In the genomic region with DNA sequence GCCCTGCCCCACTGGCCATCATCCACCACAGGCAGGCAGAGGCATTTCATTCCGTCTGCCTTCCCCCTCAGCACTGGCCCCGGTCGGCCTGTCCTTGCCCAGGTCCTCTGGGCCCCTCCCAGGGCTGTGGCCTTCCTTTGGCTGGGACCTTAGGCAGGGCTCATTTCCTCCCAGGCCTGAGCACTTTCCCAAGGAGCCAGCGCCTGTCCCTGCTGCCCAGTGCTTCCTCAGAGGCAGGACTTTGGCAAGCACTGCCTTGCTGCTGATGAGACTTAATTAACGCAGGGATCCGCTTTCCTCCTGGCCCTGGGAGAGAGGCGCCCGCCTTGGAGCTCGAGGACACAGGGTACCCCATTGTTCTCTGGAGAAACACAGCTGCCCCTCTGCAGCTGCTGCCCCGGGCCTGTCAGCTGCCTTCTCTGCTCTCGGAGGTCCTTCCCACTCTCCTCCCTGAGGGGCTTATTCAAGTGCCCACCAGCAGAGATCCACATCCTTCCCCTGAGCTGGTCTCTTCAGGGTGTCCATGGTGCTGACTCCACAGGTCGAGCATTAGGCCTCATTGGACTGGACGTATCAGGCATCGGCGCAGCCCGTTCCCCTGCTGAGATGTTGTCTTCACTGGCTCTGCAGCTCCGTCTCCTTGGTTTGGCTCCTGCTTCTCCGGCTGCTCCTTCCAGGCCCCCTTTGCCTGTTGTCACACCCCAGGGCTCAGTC, we compare ENCODE assay signal across 11 cellular contexts. TPM values are rescaled to one million over a fixed set of nuclear protein-coding genes. Genes with fewer than 3 reads are reported as not detected.
DNase-seq lines count a peak whose midpoint lies in the region; ATAC-seq and TF ChIP-seq lines count a peak whose summit lies in the region.
"Had no signal": no experiment of that assay in that cellular context is flagged by ENCODE, and none has a peak within 500 bp of the region (broad histone marks: within the 10 kb centered on the region; RNA-seq: fewer than 3 reads in every experiment).

No MANE protein-coding gene starts in this region.

- peak overlapping the region; percentile 45; the same call in 1 of the 2 replicates for H3K4me2 ChIP-seq in SK-N-SH

- peaks cover 29 to 35% of the 10 kb centered on the region in 2 experiments; a peak in 3 of 4 replicates for H3K4me1 ChIP-seq in SK-N-SH (ENCODE audit: control insufficient read depth in 1 of 2, insufficient read depth in 2 of 2, low read depth in 1 of 2, low read length in 1 of 2)
- peaks cover 37 to 79% (median 62%) of the 10 kb centered on the region in 9 donors for H3K4me1 ChIP-seq in heart right ventricle
- peaks cover 40% of the 10 kb centered on the region for H3K4me1 ChIP-seq in psoas muscle
- H3K4me1 ChIP-seq in CD8-positive, alpha-beta T cell (ENCODE audit: insufficient read depth, low read length): no peaks in the 10 kb centered on the region

- H3K27me3 ChIP-seq in SK-N-SH (ENCODE audit: insufficient read depth) (no peaks in the 10 kb centered on the region), heart right ventricle (no peaks in the 10 kb centered on the region), psoas muscle (ENCODE audit: insufficient read depth in 3 of 3, low read length in 2 of 3) (no peaks in the 10 kb centered on the region)
- H3K27me3 ChIP-seq in CD8-positive, alpha-beta T cell (ENCODE audit: insufficient read depth, low read length): no peaks in the 10 kb centered on the region
- H3K27me3 ChIP-seq: neutrophil had no signal

- peak overlapping the region; percentile 17; the same call in 1 of the 2 replicates for H2AFZ ChIP-seq in SK-N-SH (ENCODE audit: low read depth)

- peak overlapping the region; percentile 40 to 53; a peak in 2 of 4 replicates for H3K27ac ChIP-seq in SK-N-SH (ENCODE audit: low read depth in 2 of 2, low read length in 1 of 2)
- peak overlapping the region; percentile 23 to 79 (median 64) for H3K27ac ChIP-seq in heart right ventricle
- peak overlapping the region; percentile 38 for H3K27ac ChIP-seq in psoas muscle
- H3K27ac ChIP-seq in CD8-positive, alpha-beta T cell (ENCODE audit: low read depth, low read length): no peak overlapping the region
- H3K27ac ChIP-seq: epithelial cell of prostate, neutrophil had no signal

- no peaks in the 10 kb centered on the region for H3K79me2 ChIP-seq in SK-N-SH (ENCODE audit: insufficient read depth)

- DNase-seq in EL (peak; percentile 36), SK-N-SH (peak; percentile 37), heart right ventricle (peak in 1 of 2 donors; percentile 63), psoas muscle (peak in 1 of 2 donors; percentile 63), NCI-H774 (lab: John Stamatoyannopoulos, UW) (no peak)
- no peak for DNase-seq in CD8-positive, alpha-beta T cell
- DNase-seq in effector CD8-positive, alpha-beta T cell (lab: John Stamatoyannopoulos, UW): no peak

- TF ChIP-seq EP300 in SK-N-SH (IDR thresholded peaks at IDR 0.05; ENCODE audit: borderline replicate concordance in 1 of 2, low read depth in 1 of 2, low read length in 1 of 2): no peak

- H3K9ac ChIP-seq in SK-N-SH: no peak overlapping the region

- WGBS in SK-N-SH (ENCODE audit: low lambda C conversion rate): 64% methylated on average over 10 of the region's 18 CpGs
- 51 to 68% methylated on average over 18 of the region's 18 CpGs for WGBS in heart right ventricle, 2 donors
- WGBS in psoas muscle, 3 donors: 41 to 57% (median 47%) methylated on average over 18 of the region's 18 CpGs

- TF ChIP-seq CTCF in SK-N-SH (IDR thresholded peaks at IDR 0.05): no peak
- TF ChIP-seq CTCF in heart right ventricle (IDR thresholded peaks at IDR 0.05): no peak
- no peak for TF ChIP-seq CTCF in psoas muscle (IDR thresholded peaks at IDR 0.05)
- TF ChIP-seq CTCF in CD8-positive, alpha-beta T cell (IDR thresholded peaks at IDR 0.05): no peak

- H3K27ac Mint-ChIP-seq in CD8-positive, alpha-beta T cell: no peak overlapping the region
- H3K27ac Mint-ChIP-seq: CD4-positive, alpha-beta T cell had no signal

- no peaks in the 10 kb centered on the region for H3K4me1 Mint-ChIP-seq in CD8-positive, alpha-beta T cell (ENCODE audit: low read depth)

- peak; percentile 41 to 80 (median 72) for ATAC-seq in heart right ventricle
- peak; percentile 17 to 39 (median 22) for ATAC-seq in psoas muscle
- no peak for ATAC-seq in CD8-positive, alpha-beta T cell
- ATAC-seq in GM21381 (IDR thresholded peaks at IDR 0.05; ENCODE audit: unreplicated experiment): no peak

- no peaks in the 10 kb centered on the region for H3K9me2 ChIP-seq in SK-N-SH

- no peak for TF ChIP-seq RAD21 in SK-N-SH (IDR thresholded peaks at IDR 0.05; ENCODE audit: low read length)

- POLR2A ChIA-PET in SK-N-SH (lab: Yijun Ruan, JAX): no interaction called here
- POLR2A ChIA-PET in CD8-positive, alpha-beta T cell (lab: Charles Lee): no interaction called here

- no peak overlapping the region for H3K4me3 Mint-ChIP-seq in CD8-positive, alpha-beta T cell
- H3K4me3 Mint-ChIP-seq: CD4-positive, alpha-beta T cell had no signal

- no peaks in the 10 kb centered on the region for H4K20me1 ChIP-seq in SK-N-SH (ENCODE audit: insufficient read depth)

- peaks cover 30% of the 10 kb centered on the region for H3F3A ChIP-seq in SK-N-SH (replicated peaks; ENCODE audit: insufficient read depth)

- H3K36me3 Mint-ChIP-seq in CD8-positive, alpha-beta T cell: no peaks in the 10 kb centered on the region

- CTCF ChIA-PET in SK-N-SH (lab: Yijun Ruan, JAX): interaction anchor here (1.0 to 5.8 kb wide), 6 partner anchors 17 to 159 kb away, joined by 3 to 53 read pairs (median 12); no protein-coding TSS in a partner anchor
- CTCF ChIA-PET in CD8-positive, alpha-beta T cell (lab: Charles Lee): interaction anchor here (0.6 to 1.5 kb wide), 4 partner anchors 12 to 82 kb away, joined by 3 read pairs; no protein-coding TSS in a partner anchor

- H3K4me3 ChIP-seq in SK-N-SH (ENCODE audit: low read depth in 2 of 2, low read length in 1 of 2) (no peak overlapping the region), heart right ventricle (peak overlapping the region in 2 of 10 donors; percentile 7 to 9), psoas muscle (no peak overlapping the region)
- no peak overlapping the region for H3K4me3 ChIP-seq in CD8-positive, alpha-beta T cell (ENCODE audit: low read depth, low read length)

- no peaks in the 10 kb centered on the region for H3K36me3 ChIP-seq in SK-N-SH (replicated peaks in 1 of 2; ENCODE audit: control insufficient read depth in 1 of 2, insufficient read depth in 2 of 2, low read length in 1 of 2)
- H3K36me3 ChIP-seq in heart right ventricle: no peaks in the 10 kb centered on the region
- H3K36me3 ChIP-seq in psoas muscle (ENCODE audit: insufficient read depth in 1 of 2, low read depth in 1 of 2): no peaks in the 10 kb centered on the region
- H3K36me3 ChIP-seq in CD8-positive, alpha-beta T cell (ENCODE audit: insufficient read depth, low read length): no peaks in the 10 kb centered on the region
- H3K36me3 ChIP-seq: neutrophil had no signal

- no peaks in the 10 kb centered on the region for H3K9me3 Mint-ChIP-seq in CD8-positive, alpha-beta T cell
- H3K9me3 Mint-ChIP-seq: CD4-positive, alpha-beta T cell had no signal

- H3K9me3 ChIP-seq in SK-N-SH (no peaks in the 10 kb centered on the region), heart right ventricle (peaks cover 0 to 13% (median 4%) of the 10 kb centered on the region in 11 donors), psoas muscle (peaks cover 5% of the 10 kb centered on the region)
- no peaks in the 10 kb centered on the region for H3K9me3 ChIP-seq in CD8-positive, alpha-beta T cell (ENCODE audit: low read length)
- H3K9me3 ChIP-seq: neutrophil had no signal

- intact Hi-C loops in heart right ventricle (cut with DNase I): loop anchor here in 7 of 10 donors (1.0 to 5.0 kb wide), 5 partner anchors 24 to 64 kb away; a partner anchor contains a TSS
- intact Hi-C loops in psoas muscle (cut with DNase I): loop anchor here in 1 of 2 donors (5.0 kb wide), 1 partner anchor 44 kb away; a partner anchor contains a TSS
- intact Hi-C loops in CD8-positive, alpha-beta T cell (cut with DNase I, micrococcal nuclease): no loop called here

- H3K27me3 Mint-ChIP-seq in CD8-positive, alpha-beta T cell (ENCODE audit: low read depth): peaks cover 13% of the 10 kb centered on the region

TF ChIP-seq in SK-N-SH, 30 proteins besides CTCF, POLR2A, EP300 and RAD21 (continues in another document):
- 0 out of 2 replicates have a peak, but pooled peaks have one; percentile 24 for TF ChIP-seq NFIC (IDR thresholded peaks at IDR 0.05; ENCODE audit: borderline replicate concordance)
- no peak for TF ChIP-seq GATA2 (CRISPR knock-in tag; IDR thresholded peaks at IDR 0.05)
- no peak for TF ChIP-seq TAF1 (IDR thresholded peaks at IDR 0.05; ENCODE audit: borderline replicate concordance, low read depth, low read length)
- TF ChIP-seq, protein P1, sequence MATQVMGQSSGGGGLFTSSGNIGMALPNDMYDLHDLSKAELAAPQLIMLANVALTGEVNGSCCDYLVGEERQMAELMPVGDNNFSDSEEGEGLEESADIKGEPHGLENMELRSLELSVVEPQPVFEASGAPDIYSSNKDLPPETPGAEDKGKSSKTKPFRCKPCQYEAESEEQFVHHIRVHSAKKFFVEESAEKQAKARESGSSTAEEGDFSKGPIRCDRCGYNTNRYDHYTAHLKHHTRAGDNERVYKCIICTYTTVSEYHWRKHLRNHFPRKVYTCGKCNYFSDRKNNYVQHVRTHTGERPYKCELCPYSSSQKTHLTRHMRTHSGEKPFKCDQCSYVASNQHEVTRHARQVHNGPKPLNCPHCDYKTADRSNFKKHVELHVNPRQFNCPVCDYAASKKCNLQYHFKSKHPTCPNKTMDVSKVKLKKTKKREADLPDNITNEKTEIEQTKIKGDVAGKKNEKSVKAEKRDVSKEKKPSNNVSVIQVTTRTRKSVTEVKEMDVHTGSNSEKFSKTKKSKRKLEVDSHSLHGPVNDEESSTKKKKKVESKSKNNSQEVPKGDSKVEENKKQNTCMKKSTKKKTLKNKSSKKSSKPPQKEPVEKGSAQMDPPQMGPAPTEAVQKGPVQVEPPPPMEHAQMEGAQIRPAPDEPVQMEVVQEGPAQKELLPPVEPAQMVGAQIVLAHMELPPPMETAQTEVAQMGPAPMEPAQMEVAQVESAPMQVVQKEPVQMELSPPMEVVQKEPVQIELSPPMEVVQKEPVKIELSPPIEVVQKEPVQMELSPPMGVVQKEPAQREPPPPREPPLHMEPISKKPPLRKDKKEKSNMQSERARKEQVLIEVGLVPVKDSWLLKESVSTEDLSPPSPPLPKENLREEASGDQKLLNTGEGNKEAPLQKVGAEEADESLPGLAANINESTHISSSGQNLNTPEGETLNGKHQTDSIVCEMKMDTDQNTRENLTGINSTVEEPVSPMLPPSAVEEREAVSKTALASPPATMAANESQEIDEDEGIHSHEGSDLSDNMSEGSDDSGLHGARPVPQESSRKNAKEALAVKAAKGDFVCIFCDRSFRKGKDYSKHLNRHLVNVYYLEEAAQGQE (IDR thresholded peaks at IDR 0.05; ENCODE audit: low read depth, low read length): peak; percentile 84; the same call in 1 of the 2 replicates

RNA-seq across cellular contexts. Expression of a gene that starts 42.9 kb away (rescaled TPM):
- polyA plus RNA-seq in SK-N-SH (2012; rRNA removed): 5.6 and 6.4 TPM in 2 replicates
- 2.9 and 4.3 TPM in 2 replicates for polyA plus RNA-seq in SK-N-SH (2012; cell fraction: cytosol; rRNA removed)
- 7.0 and 7.3 TPM in 2 replicates for polyA plus RNA-seq in SK-N-SH (2012; cell fraction: nucleus; rRNA removed)
- 10 to 100 TPM in 9 of 10 donors, 1 to 10 TPM in 1; 8.7 to 33.4 (median 15.2) TPM for total RNA-seq in heart right ventricle
- 10 to 100 TPM; 35.2 to 45.9 TPM for polyA plus RNA-seq in heart right ventricle
- total RNA-seq in psoas muscle: 10 to 100 TPM; 22.0 to 82.1 (median 57.3) TPM
- polyA plus RNA-seq in psoas muscle: 10 to 100 TPM; 48.7 to 77.2 (median 59.4) TPM
- total RNA-seq in CD8-positive, alpha-beta T cell: under 1 TPM; 0.22 to 0.39 TPM
- total RNA-seq: CD4-positive, alpha-beta T cell had no signal

Comparison
In these comparisons a context has a peak if more than half of its experiments do, and no peak if none do; other contexts are left out.
1. DNase-seq: peak in EL (single experiment) and SK-N-SH (single experiment); none in NCI-H774 (single experiment), CD8-positive, alpha-beta T cell (0 of 7) and effector CD8-positive, alpha-beta T cell (single experiment).
2. ATAC-seq: peak in heart right ventricle (8 of 8) and psoas muscle (4 of 4); none in CD8-positive, alpha-beta T cell (single experiment) and GM21381 (single experiment).
3. RNA of a gene that starts 42.9 kb away (total RNA-seq): 22.0 to 82.1 TPM in psoas muscle and 8.7 to 33.4 TPM in heart right ventricle; 0.22 to 0.39 TPM in CD8-positive, alpha-beta T cell; every median in the first group is over 4 times any median in the second.
4. intact Hi-C loops: an anchor here in heart right ventricle (1.0 to 5.0 kb wide); none called in CD8-positive, alpha-beta T cell.